ENCODE assay signal across 1 cellular context in the genomic region with DNA sequence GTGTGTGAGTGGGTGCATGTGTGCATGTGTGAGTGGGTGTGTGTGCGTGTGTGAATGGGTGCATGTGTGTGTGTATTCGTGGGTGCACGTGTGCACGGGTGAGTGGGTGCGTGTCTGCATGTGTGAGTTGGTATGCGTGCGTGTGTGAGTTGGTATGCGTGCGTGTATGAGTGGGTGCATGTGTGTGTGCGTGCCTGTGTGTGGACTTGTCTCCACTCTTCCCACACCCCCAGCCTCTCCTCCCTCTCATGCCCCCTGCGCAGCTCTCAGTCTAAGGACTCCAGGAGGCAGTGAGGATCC.
TF ChIP-seq lines count a peak whose summit lies in the region.

No MANE protein-coding gene starts in this region.

TF ChIP-seq in WTC11, 78 proteins besides CTCF, POLR2A, EP300 and RAD21:
- TF ChIP-seq, protein P1, sequence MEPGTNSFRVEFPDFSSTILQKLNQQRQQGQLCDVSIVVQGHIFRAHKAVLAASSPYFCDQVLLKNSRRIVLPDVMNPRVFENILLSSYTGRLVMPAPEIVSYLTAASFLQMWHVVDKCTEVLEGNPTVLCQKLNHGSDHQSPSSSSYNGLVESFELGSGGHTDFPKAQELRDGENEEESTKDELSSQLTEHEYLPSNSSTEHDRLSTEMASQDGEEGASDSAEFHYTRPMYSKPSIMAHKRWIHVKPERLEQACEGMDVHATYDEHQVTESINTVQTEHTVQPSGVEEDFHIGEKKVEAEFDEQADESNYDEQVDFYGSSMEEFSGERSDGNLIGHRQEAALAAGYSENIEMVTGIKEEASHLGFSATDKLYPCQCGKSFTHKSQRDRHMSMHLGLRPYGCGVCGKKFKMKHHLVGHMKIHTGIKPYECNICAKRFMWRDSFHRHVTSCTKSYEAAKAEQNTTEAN (CRISPR knock-in tag; IDR thresholded peaks at IDR 0.05), result no peak
- TF ChIP-seq IRF2 (CRISPR knock-in tag; IDR thresholded peaks at IDR 0.05; ENCODE audit: borderline replicate concordance, low read depth) (no peak), ZNF121 (CRISPR knock-in tag; IDR thresholded peaks at IDR 0.05) (no peak), HMGA2 (CRISPR knock-in tag; IDR thresholded peaks at IDR 0.05) (no peak), ZNF138 (CRISPR knock-in tag; conservative IDR thresholded peaks at IDR 0.05) (no peak)
- TF ChIP-seq, protein P2, sequence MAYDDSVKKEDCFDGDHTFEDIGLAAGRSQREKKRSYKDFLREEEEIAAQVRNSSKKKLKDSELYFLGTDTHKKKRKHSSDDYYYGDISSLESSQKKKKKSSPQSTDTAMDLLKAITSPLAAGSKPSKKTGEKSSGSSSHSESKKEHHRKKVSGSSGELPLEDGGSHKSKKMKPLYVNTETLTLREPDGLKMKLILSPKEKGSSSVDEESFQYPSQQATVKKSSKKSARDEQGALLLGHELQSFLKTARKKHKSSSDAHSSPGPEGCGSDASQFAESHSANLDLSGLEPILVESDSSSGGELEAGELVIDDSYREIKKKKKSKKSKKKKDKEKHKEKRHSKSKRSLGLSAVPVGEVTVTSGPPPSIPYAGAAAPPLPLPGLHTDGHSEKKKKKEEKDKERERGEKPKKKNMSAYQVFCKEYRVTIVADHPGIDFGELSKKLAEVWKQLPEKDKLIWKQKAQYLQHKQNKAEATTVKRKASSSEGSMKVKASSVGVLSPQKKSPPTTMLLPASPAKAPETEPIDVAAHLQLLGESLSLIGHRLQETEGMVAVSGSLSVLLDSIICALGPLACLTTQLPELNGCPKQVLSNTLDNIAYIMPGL (CRISPR knock-in tag; IDR thresholded peaks at IDR 0.05), result no peak
